In the genomic region with DNA sequence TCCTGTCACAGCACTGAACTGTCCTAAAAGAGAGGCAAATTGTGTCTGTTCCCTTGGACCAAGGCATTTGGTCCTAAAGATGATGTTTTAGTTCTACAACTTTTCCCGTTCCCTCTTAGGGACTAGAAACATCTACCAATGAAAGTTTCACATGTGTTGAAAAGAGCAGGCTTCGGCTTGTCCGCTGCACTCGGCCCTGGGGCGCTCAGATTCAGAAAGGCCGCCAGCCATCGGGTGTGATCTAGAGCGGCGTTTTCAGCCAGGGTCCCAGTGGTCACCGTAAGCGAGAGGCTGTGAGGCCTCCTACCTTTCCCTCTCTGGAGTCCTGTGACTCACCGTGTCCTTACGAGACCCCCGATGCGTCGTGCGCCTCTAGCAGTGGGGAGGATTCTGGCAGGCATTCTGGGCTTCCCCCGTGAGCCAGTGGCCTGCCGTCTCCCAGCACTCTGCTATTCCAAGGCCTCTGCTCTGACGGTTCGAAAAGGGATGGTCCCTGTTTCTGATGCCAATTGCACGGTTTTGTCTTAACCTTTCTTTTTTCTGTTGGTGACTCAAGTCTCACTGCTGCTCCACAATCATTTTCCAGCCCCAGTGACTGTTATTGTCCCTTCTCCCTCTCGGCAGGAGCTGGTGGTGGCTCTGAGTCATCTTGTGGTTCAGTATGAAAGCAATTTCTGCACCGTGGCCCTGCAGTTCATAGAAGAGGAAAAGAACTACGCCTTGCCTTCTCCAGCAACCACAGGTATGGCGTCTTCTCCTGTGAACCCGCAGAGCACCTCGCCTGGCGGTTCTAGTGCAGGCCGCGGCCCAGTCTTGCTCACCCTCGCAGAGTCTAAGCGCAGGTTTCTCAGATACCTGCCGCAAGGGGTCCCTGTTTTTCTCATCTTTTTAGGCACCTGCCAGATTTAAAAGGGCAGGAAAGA, we compare ENCODE assay signal across 8 cellular contexts.
DNase-seq lines count a peak whose midpoint lies in the region; ATAC-seq and TF ChIP-seq lines count a peak whose summit lies in the region.

No MANE protein-coding gene starts in this region.

- H3K4me1 ChIP-seq in RWPE2 (ENCODE audit: insufficient read depth, poor library complexity, severe bottlenecking) = peaks cover 27% of the 10 kb centered on the region

- intact Hi-C loops in left cardiac atrium (cut with DNase I) = no loop called here

- peak; percentile 29 for ATAC-seq in HG03039 (IDR thresholded peaks at IDR 0.05; ENCODE audit: unreplicated experiment)
- ATAC-seq in RWPE2 (ENCODE audit: low read depth) = peak; percentile 63
- peak; percentile 29 to 67 for ATAC-seq in left cardiac atrium

- H3K27me3 ChIP-seq in RWPE2 (ENCODE audit: insufficient read depth, poor library complexity, severe bottlenecking) = no peaks in the 10 kb centered on the region

- peak; percentile 26; the same call in 2 of the 3 replicates for TF ChIP-seq CTCF in GM12872 (IDR thresholded peaks at IDR 0.05; ENCODE audit: insufficient read depth, low read depth, low read length)
- peak; percentile 27 for TF ChIP-seq CTCF in RWPE2 (IDR thresholded peaks at IDR 0.05; ENCODE audit: poor library complexity, severe bottlenecking)

- peaks cover 22% of the 10 kb centered on the region for H3K36me3 ChIP-seq in RWPE2 (ENCODE audit: low read depth)

- peak; percentile 82 for DNase-seq in RWPE2 (ENCODE audit: low spot score)
- peak; percentile 76 for DNase-seq in activated effector memory CD4-positive, alpha-beta T cell treated with Interleukin-2 at 50 U/mL for 16 hours
- no peak for DNase-seq in left cardiac atrium
- DNase-seq in stimulated activated CD4-positive, alpha-beta T cell treated with anti-CD3 and anti-CD28 coated beads, Interleukin-15, amount 100 ng/mL, for 24 hours = peak; percentile 87
- DNase-seq in superior temporal gyrus (ENCODE audit: extremely low spot score) = no peak
- DNase-seq in NCI-H2029 (lab: John Stamatoyannopoulos, UW) = no peak

- no peaks in the 10 kb centered on the region for H3K9me3 ChIP-seq in RWPE2 (ENCODE audit: severe bottlenecking)

- H3K27ac ChIP-seq in RWPE2 (ENCODE audit: poor library complexity, severe bottlenecking) = peak overlapping the region; percentile 98

- no peak overlapping the region for H3K4me3 ChIP-seq in RWPE2 (ENCODE audit: severe bottlenecking)

Comparison
In these comparisons a context has a peak if more than half of its experiments do, and no peak if none do; other contexts are left out.
1. DNase-seq: peak in RWPE2 (single experiment), activated effector memory CD4-positive, alpha-beta T cell treated with Interleukin-2 at 50 U/mL for 16 hours (single experiment) and stimulated activated CD4-positive, alpha-beta T cell treated with anti-CD3 and anti-CD28 coated beads, Interleukin-15, amount 100 ng/mL, for 24 hours (single experiment); none in left cardiac atrium (single experiment), superior temporal gyrus (single experiment) and NCI-H2029 (single experiment).
2. Peak in every context shown above with its lines, with median percentiles within 50 percentile points of each other: ATAC-seq.